13 cellular contexts compared by ENCODE assay signal in genomic region chr3:177673105-177673804, GRCh38.
DNase-seq lines count a peak whose midpoint lies in the region; ATAC-seq and TF ChIP-seq lines count a peak whose summit lies in the region.
"Had no signal": no experiment of that assay in that cellular context is flagged by ENCODE, and none has a peak within 500 bp of the region (broad histone marks: within the 10 kb centered on the region; RNA-seq: fewer than 3 reads in every experiment).

No MANE protein-coding gene starts in this region.

- ATAC-seq in esophagus mucosa, result peak; percentile 25
- ATAC-seq: stimulated activated naive CD8-positive, alpha-beta T cell treated with anti-CD3 and anti-CD28 coated beads, Interleukin-15, Interleukin-2, amounts not matched to agents 100 U/mL and 50 U/mL, for 24 hours had no signal

- H3K4me1 Mint-ChIP-seq in mesothelial cell of epicardium, result peaks cover 27% of the 10 kb centered on the region

- no peak overlapping the region for H3K4me3 Mint-ChIP-seq in mesothelial cell of epicardium

- DNase-seq in AG09319 (ENCODE audit: extremely low read depth, low read depth), result peak; percentile 98
- peak; percentile 75 for DNase-seq in OCI-M1 (lab: John Stamatoyannopoulos, UW)
- DNase-seq in mesothelial cell of epicardium (ENCODE audit: low spot score in 2 of 2, unreplicated experiment in 2 of 2), result no peak
- no peak for DNase-seq in activated CD4-positive, alpha-beta T cell treated with anti-CD3 and anti-CD28 coated beads for 1 hour
- no peak for DNase-seq in NCI-H82 (lab: John Stamatoyannopoulos, UW)
- DNase-seq in DMS153 treated with DMSO at 0.1 percent for 48 hours (lab: John Stamatoyannopoulos, UW; ENCODE audit: unreplicated experiment), result no peak
- DNase-seq in stimulated activated naive CD4-positive, alpha-beta T cell treated with Interleukin-2 at 50 U/mL for 16 hours (lab: John Stamatoyannopoulos, UW), result no peak
- DNase-seq: activated T-cell treated with anti-CD3 and anti-CD28 coated beads for 4 hours; DMS 273 treated with DMSO at 0.1 percent for 48 hours; NCI-H1436 treated with DMSO at 0.1 percent for 48 hours; SHP77; stimulated activated naive CD8-positive, alpha-beta T cell treated with anti-CD3 and anti-CD28 coated beads, Interleukin-15, Interleukin-2, amounts not matched to agents 100 U/mL and 50 U/mL, for 24 hours had no signal

- no peaks in the 10 kb centered on the region for H3K9me3 Mint-ChIP-seq in mesothelial cell of epicardium

- TF ChIP-seq CTCF in AG09319 (IDR thresholded peaks at IDR 0.05; ENCODE audit: low read depth, low read length) (no peak), mesothelial cell of epicardium (IDR thresholded peaks at IDR 0.05; ENCODE audit: unreplicated experiment) (no peak)

- peak overlapping the region; percentile 80 for H3K27ac Mint-ChIP-seq in mesothelial cell of epicardium

- H3K36me3 Mint-ChIP-seq in mesothelial cell of epicardium, result no peaks in the 10 kb centered on the region

- no peaks in the 10 kb centered on the region for H3K27me3 Mint-ChIP-seq in mesothelial cell of epicardium (ENCODE audit: low read depth)

Comparison
In these comparisons a context has a peak if more than half of its experiments do, and no peak if none do; other contexts are left out.
1. DNase-seq: peak in AG09319 (single experiment) and OCI-M1 (single experiment); none in mesothelial cell of epicardium (0 of 2), activated CD4-positive, alpha-beta T cell treated with anti-CD3 and anti-CD28 coated beads for 1 hour (single experiment), NCI-H82 (single experiment), DMS153 treated with DMSO at 0.1 percent for 48 hours (single experiment) and stimulated activated naive CD4-positive, alpha-beta T cell treated with Interleukin-2 at 50 U/mL for 16 hours (single experiment).